In genomic region chr1:108708726-108709660, GRCh38 we compare ENCODE assay signal across 8 cellular contexts. TPM values are rescaled to one million over a fixed set of nuclear protein-coding genes. Genes with fewer than 3 reads are reported as not detected.
A peak's percentile ranks its signal among the peaks of the same experiment; 100 is the strongest.
DNase-seq lines count a peak whose midpoint lies in the region; ATAC-seq and TF ChIP-seq lines count a peak whose summit lies in the region.

No MANE protein-coding gene starts in this region.

- H3K36me3 ChIP-seq in OCI-LY7 (ENCODE audit: insufficient read depth, low read length) = no peaks in the 10 kb centered on the region
- no peaks in the 10 kb centered on the region for H3K36me3 ChIP-seq in spleen
- no peaks in the 10 kb centered on the region for H3K36me3 ChIP-seq in gastroesophageal sphincter

- peak; percentile 60 for ATAC-seq in GM18508 (IDR thresholded peaks at IDR 0.05; ENCODE audit: insufficient read depth, unreplicated experiment)
- ATAC-seq in gastroesophageal sphincter = no peak

- DNase-seq in OCI-LY7 (ENCODE audit: low spot score) (peak; percentile 38), spleen (peak; percentile 78), 8988T (no peak), NCI-H2196 treated with DMSO at 0.1 percent for 48 hours (lab: John Stamatoyannopoulos, UW; ENCODE audit: unreplicated experiment) (no peak), HCEC 1CT (no peak)
- peak; percentile 71 for DNase-seq in activated naive CD4-positive, alpha-beta T cell treated with Interleukin-2 at 50 U/mL for 16 hours

- H3K4me2 ChIP-seq in OCI-LY7 (ENCODE audit: low read length) = no peak overlapping the region

- H3K9me2 ChIP-seq in OCI-LY7 (ENCODE audit: insufficient read depth, low read length) = no peaks in the 10 kb centered on the region

- no TSS peak for BruUV-seq in OCI-LY7 (replicated peaks; lab: Mats Ljungman, UMichigan)

- TF ChIP-seq POLR2A in spleen (IDR thresholded peaks at IDR 0.05) (no peak), gastroesophageal sphincter (IDR thresholded peaks at IDR 0.05) (no peak)

- no peak overlapping the region for H3K4me3 ChIP-seq in OCI-LY7 (ENCODE audit: low read depth, low read length, poor library complexity, severe bottlenecking)
- H3K4me3 ChIP-seq in spleen = no peak overlapping the region
- no peak overlapping the region for H3K4me3 ChIP-seq in gastroesophageal sphincter

- H2AFZ ChIP-seq in OCI-LY7 (ENCODE audit: low read length) = no peak overlapping the region

- TF ChIP-seq CTCF in OCI-LY7 (conservative IDR thresholded peaks at IDR 0.05; ENCODE audit: low read length) (peak; percentile 73), spleen (IDR thresholded peaks at IDR 0.05 in 8 of 11, conservative IDR thresholded peaks at IDR 0.05 in 3 of 11) (peak in 10 of 11 experiments; percentile 10 to 54 (median 34)), gastroesophageal sphincter (IDR thresholded peaks at IDR 0.05) (peak in 1 of 4 experiments; percentile 13)

- H3K27me3 ChIP-seq in spleen (replicated peaks in 1 of 7) (no peaks in the 10 kb centered on the region), gastroesophageal sphincter (peaks cover 5% of the 10 kb centered on the region)

- CTCF ChIA-PET in OCI-LY7 (lab: Charles Lee; ENCODE audit: unreplicated experiment) = no interaction called here

- H3K79me2 ChIP-seq in OCI-LY7 (ENCODE audit: insufficient read depth, low read depth, low read length) = no peaks in the 10 kb centered on the region

- H3K9me3 ChIP-seq in OCI-LY7 (ENCODE audit: low read length) (no peaks in the 10 kb centered on the region), spleen (no peaks in the 10 kb centered on the region), gastroesophageal sphincter (no peaks in the 10 kb centered on the region)

- POLR2A ChIA-PET in OCI-LY7 (lab: Charles Lee) = interaction anchor here (0.6 to 1.0 kb wide), 4 partner anchors 11 to 258 kb away, joined by 3 to 4 read pairs (median 3); no protein-coding TSS in a partner anchor

- H3K27ac ChIP-seq in OCI-LY7 (ENCODE audit: low read depth, low read length, poor library complexity, severe bottlenecking) = no peak overlapping the region
- no peak overlapping the region for H3K27ac ChIP-seq in spleen
- H3K27ac ChIP-seq in gastroesophageal sphincter = no peak overlapping the region

- H4K20me1 ChIP-seq in OCI-LY7 (ENCODE audit: insufficient read depth, low read length) = no peaks in the 10 kb centered on the region

- 72 to 82% (median 76%) methylated on average over 6 to 7 of the region's 7 CpGs for WGBS in spleen, 5 donors
- 62 to 86% methylated on average over 2 to 5 of the region's 7 CpGs for WGBS in gastroesophageal sphincter (ENCODE audit: low coverage in 1 of 2), 2 donors

- no peak for TF ChIP-seq EP300 in gastroesophageal sphincter (IDR thresholded peaks at IDR 0.05)

- H3K4me1 ChIP-seq in OCI-LY7 (ENCODE audit: insufficient read depth, low read length, poor library complexity, severe bottlenecking) (no peaks in the 10 kb centered on the region), spleen (peaks cover 0 to 13% (median 0%) of the 10 kb centered on the region in 6 donors), gastroesophageal sphincter (peaks cover 0 to 6% (median 0%) of the 10 kb centered on the region in 3 donors)

- intact Hi-C loops in OCI-LY7 (cut with micrococcal nuclease; ENCODE audit: unreplicated experiment) = no loop called here
- intact Hi-C loops in spleen (cut with DNase I; ENCODE audit: low total_unique reads) = no loop called here

RNA-seq across cellular contexts. Expression of gene FNDC7, which starts 3.7 kb away (rescaled TPM):
- total RNA-seq in OCI-LY7 (2014; rRNA removed; shearing (Covaris generic)) = not detected in 2 replicates
- total RNA-seq in OCI-LY7 (2022) (not detected in 2 replicates), spleen (under 1 TPM in 3 of 7 donors, not detected in 4; 0.32 to 0.98 (median 0.43) TPM), gastroesophageal sphincter (not detected)
- under 1 TPM in 1 of 3 donors, not detected in 2; 0.04 TPM for polyA plus RNA-seq in spleen

RNA-seq across cellular contexts. Expression of gene PRPF38B, which starts 16.9 kb away (rescaled TPM):
- 37.7 and 47.4 TPM in 2 replicates for total RNA-seq in OCI-LY7 (2014; rRNA removed; shearing (Covaris generic))
- total RNA-seq in OCI-LY7 (2022) = 72.0 and 73.8 TPM in 2 replicates
- total RNA-seq in spleen = 10 to 100 TPM; 51.2 to 84.8 (median 66.0) TPM
- 10 to 100 TPM; 28.7 to 54.0 (median 42.0) TPM for polyA plus RNA-seq in spleen
- total RNA-seq in gastroesophageal sphincter = 10 to 100 TPM; 15.2 to 37.0 (median 24.5) TPM

RNA-seq across cellular contexts. Expression of gene STXBP3, which starts 37.5 kb away (rescaled TPM):
- 27.7 and 28.3 TPM in 2 replicates for total RNA-seq in OCI-LY7 (2014; rRNA removed; shearing (Covaris generic))
- total RNA-seq in OCI-LY7 (2022) = 38.2 and 45.7 TPM in 2 replicates
- total RNA-seq in spleen = 100 to 1,000 TPM in 2 of 7 donors, 10 to 100 TPM in 5; 58.6 to 157 (median 73.3) TPM
- polyA plus RNA-seq in spleen = 10 to 100 TPM; 29.5 to 36.0 (median 35.4) TPM
- 100 to 1,000 TPM in 1 of 4 donors, 10 to 100 TPM in 3; 55.8 to 154 (median 79.9) TPM for total RNA-seq in gastroesophageal sphincter

RNA-seq across cellular contexts. Expression of gene HENMT1, which starts 48.1 kb away (rescaled TPM):
- total RNA-seq in OCI-LY7 (2014; rRNA removed; shearing (Covaris generic)) = not detected in 2 replicates
- total RNA-seq in OCI-LY7 (2022) (0.35 and 0.84 TPM in 2 replicates), spleen (10 to 100 TPM in 6 of 7 donors, 1 to 10 TPM in 1; 7.3 to 16.5 (median 11.5) TPM), gastroesophageal sphincter (1 to 10 TPM; 2.5 to 3.6 (median 2.9) TPM)
- polyA plus RNA-seq in spleen = 10 to 100 TPM in 2 of 3 donors, 1 to 10 TPM in 1; 9.2 to 11.2 (median 10.9) TPM

Comparison
In these comparisons a context has a peak if more than half of its experiments do, and no peak if none do; other contexts are left out.
1. DNase-seq: peak in OCI-LY7 (single experiment), activated naive CD4-positive, alpha-beta T cell treated with Interleukin-2 at 50 U/mL for 16 hours (single experiment) and spleen (single experiment); none in 8988T (single experiment), NCI-H2196 treated with DMSO at 0.1 percent for 48 hours (single experiment) and HCEC 1CT (single experiment).